ENCODE assay signal across 8 cellular contexts in genomic region chr12:106986135-106986534, GRCh38. TPM values are rescaled to one million over a fixed set of nuclear protein-coding genes. Genes with fewer than 3 reads are reported as not detected.
A peak's percentile ranks its signal among the peaks of the same experiment; 100 is the strongest.
DNase-seq lines count a peak whose midpoint lies in the region; ATAC-seq and TF ChIP-seq lines count a peak whose summit lies in the region.

No MANE protein-coding gene starts in this region.

- peak overlapping the region; percentile 88 for H3K56ac ChIP-seq in mesendoderm (ENCODE audit: low read length)

- peaks cover 5 to 36% (median 23%) of the 10 kb centered on the region in 9 donors for H3K4me1 ChIP-seq in heart right ventricle
- peaks cover 3% of the 10 kb centered on the region for H3K4me1 ChIP-seq in mesendoderm (ENCODE audit: control insufficient read depth, low read depth, low read length)
- H3K4me1 ChIP-seq in uterus, result no peaks in the 10 kb centered on the region

- DNase-seq in heart right ventricle, result no peak
- DNase-seq in left cardiac atrium, result no peak
- DNase-seq in brain microvascular endothelial cell, result no peak
- no peak for DNase-seq in mesendoderm
- no peak for DNase-seq in uterus
- no peak for DNase-seq in D341Med (ENCODE audit: low spot score)
- DNase-seq in GM10266 (ENCODE audit: extremely low spot score), result no peak

- TF ChIP-seq CTCF in heart right ventricle (IDR thresholded peaks at IDR 0.05), result no peak
- TF ChIP-seq CTCF in brain microvascular endothelial cell (IDR thresholded peaks at IDR 0.05; ENCODE audit: low read depth, low read length, missing control alignments), result no peak
- TF ChIP-seq CTCF in uterus (IDR thresholded peaks at IDR 0.05), result no peak
- no peak for TF ChIP-seq CTCF in GM10266 (IDR thresholded peaks at IDR 0.05; ENCODE audit: control insufficient read depth, insufficient read depth, low read depth, missing control alignments)

- H3K27me3 ChIP-seq in heart right ventricle, result no peaks in the 10 kb centered on the region
- H3K27me3 ChIP-seq in brain microvascular endothelial cell (replicated peaks), result no peaks in the 10 kb centered on the region
- no peaks in the 10 kb centered on the region for H3K27me3 ChIP-seq in mesendoderm (ENCODE audit: insufficient read depth, low read length, poor library complexity)
- no peaks in the 10 kb centered on the region for H3K27me3 ChIP-seq in uterus

- H3K4me3 ChIP-seq in heart right ventricle (peak overlapping the region; percentile 60 to 86 (median 72)), brain microvascular endothelial cell (ENCODE audit: low read depth, low read length) (peak overlapping the region; percentile 77), mesendoderm (ENCODE audit: low read length) (peak overlapping the region; percentile 69), uterus (peak overlapping the region; percentile 62 to 83)

- TF ChIP-seq POLR2A in uterus (IDR thresholded peaks at IDR 0.05), result no peak

- H2AK5ac ChIP-seq in mesendoderm (ENCODE audit: low read length), result no peak overlapping the region

- no peak overlapping the region for H2BK5ac ChIP-seq in mesendoderm (ENCODE audit: low read length)

- intact Hi-C loops in heart right ventricle (cut with DNase I) (loop anchor here in 6 of 10 donors (2.0 to 10.0 kb wide), 4 partner anchors 41 to 109 kb away; partner anchors contain the start of gene CRY1 (in 6 of the 6)), left cardiac atrium (cut with DNase I) (loop anchor here in 1 of 2 donors (5.0 kb wide), 1 partner anchor 106 kb away; the partner anchor contains the start of gene CRY1), uterus (cut with DNase I; ENCODE audit: low total_unique reads) (loop anchor here (10.0 kb wide), 1 partner anchor 109 kb away; the partner anchor contains the start of gene CRY1)

- no peak overlapping the region for H3K23ac ChIP-seq in mesendoderm (ENCODE audit: low read length)

- H3K79me1 ChIP-seq in mesendoderm (ENCODE audit: low read length), result peaks cover 2% of the 10 kb centered on the region

- no peak overlapping the region for H2BK120ac ChIP-seq in mesendoderm (ENCODE audit: low read depth, low read length)

- H3K18ac ChIP-seq in mesendoderm (ENCODE audit: low read length), result no peak overlapping the region

- in situ Hi-C loops in brain microvascular endothelial cell (cut with HindIII; ENCODE audit: low pct_ligation_motif_present, low sequenced_read_pairs), result no loop called here

- H3K27ac ChIP-seq in heart right ventricle (peak overlapping the region in 9 of 10 donors; percentile 87 to 93 (median 90)), brain microvascular endothelial cell (no peak overlapping the region), mesendoderm (ENCODE audit: low read depth, low read length) (no peak overlapping the region), uterus (peak overlapping the region; percentile 90 to 91)

- H3K9me3 ChIP-seq in heart right ventricle, result no peaks in the 10 kb centered on the region
- H3K9me3 ChIP-seq in uterus, result no peaks in the 10 kb centered on the region

- peak overlapping the region; percentile 81 for H3K4me2 ChIP-seq in mesendoderm (ENCODE audit: low read length)

- peaks cover 0 to 34% (median 0%) of the 10 kb centered on the region in 9 donors for H3K36me3 ChIP-seq in heart right ventricle
- no peaks in the 10 kb centered on the region for H3K36me3 ChIP-seq in brain microvascular endothelial cell (replicated peaks)
- H3K36me3 ChIP-seq in mesendoderm (ENCODE audit: control insufficient read depth, insufficient read depth, low read length), result no peaks in the 10 kb centered on the region
- no peaks in the 10 kb centered on the region for H3K36me3 ChIP-seq in uterus

- no peaks in the 10 kb centered on the region for H3K79me2 ChIP-seq in mesendoderm (ENCODE audit: control insufficient read depth, insufficient read depth, low read length)

- H4K8ac ChIP-seq in mesendoderm (ENCODE audit: low read depth, low read length), result no peak overlapping the region

- peak overlapping the region; percentile 79 for H3K9ac ChIP-seq in mesendoderm (ENCODE audit: low read length)

- no peak overlapping the region for H2BK15ac ChIP-seq in mesendoderm (replicated peaks; ENCODE audit: low read depth)

- H3K4ac ChIP-seq in mesendoderm (ENCODE audit: low read depth, low read length), result no peak overlapping the region

- WGBS in heart right ventricle, 2 donors, result 24 to 26% methylated on average over 4 of the region's 4 CpGs
- no CpG with 5 or more reads among the region's 4 CpGs for WGBS in mesendoderm (ENCODE audit: extremely low coverage, insufficient coverage, low lambda C conversion rate)

- no peak overlapping the region for H4K5ac ChIP-seq in mesendoderm (ENCODE audit: low read length)

- ATAC-seq in heart right ventricle, result no peak
- no peak for ATAC-seq in left cardiac atrium
- no peak for ATAC-seq in GM18873 (IDR thresholded peaks at IDR 0.05; ENCODE audit: low FRiP score, unreplicated experiment)

RNA-seq across cellular contexts. Expression of gene MTERF2, which starts 0.8 kb away (rescaled TPM):
- total RNA-seq in heart right ventricle, result 10 to 100 TPM; 18.1 to 42.4 (median 28.0) TPM
- 10 to 100 TPM; 13.2 to 70.0 TPM for polyA plus RNA-seq in heart right ventricle
- total RNA-seq in left cardiac atrium, result 10 to 100 TPM; 21.2 to 25.2 TPM
- polyA plus RNA-seq in mesendoderm (2013, experiment 1 of 2), result 6.8 TPM
- polyA plus RNA-seq in mesendoderm (2013, experiment 2 of 2), result 6.8 TPM
- 10 to 100 TPM in 3 of 4 donors, 1 to 10 TPM in 1; 3.8 to 31.5 (median 18.6) TPM for total RNA-seq in uterus

RNA-seq across cellular contexts. Expression of gene TMEM263, which starts 30.4 kb away (rescaled TPM):
- total RNA-seq in heart right ventricle (10 to 100 TPM; 31.1 to 47.5 (median 37.0) TPM), left cardiac atrium (10 to 100 TPM; 38.3 to 49.7 TPM), uterus (100 to 1,000 TPM in 1 of 4 donors, 10 to 100 TPM in 3; 35.9 to 157 (median 46.0) TPM)
- polyA plus RNA-seq in heart right ventricle, result 10 to 100 TPM; 15.1 to 22.7 TPM
- polyA plus RNA-seq in mesendoderm (2013, experiment 1 of 2), result 9.8 TPM
- 9.3 TPM for polyA plus RNA-seq in mesendoderm (2013, experiment 2 of 2)

Comparison
In these comparisons a context has a peak if more than half of its experiments do, and no peak if none do; other contexts are left out.
1. H3K27ac ChIP-seq: peak in heart right ventricle (9 of 10) and uterus (2 of 2); none in brain microvascular endothelial cell (single experiment) and mesendoderm (single experiment).
2. Peak in every context shown above with its lines, with median percentiles within 50 percentile points of each other: H3K4me3 ChIP-seq.